Comparison of ENCODE assay signal across 26 cellular contexts in the genomic region with DNA sequence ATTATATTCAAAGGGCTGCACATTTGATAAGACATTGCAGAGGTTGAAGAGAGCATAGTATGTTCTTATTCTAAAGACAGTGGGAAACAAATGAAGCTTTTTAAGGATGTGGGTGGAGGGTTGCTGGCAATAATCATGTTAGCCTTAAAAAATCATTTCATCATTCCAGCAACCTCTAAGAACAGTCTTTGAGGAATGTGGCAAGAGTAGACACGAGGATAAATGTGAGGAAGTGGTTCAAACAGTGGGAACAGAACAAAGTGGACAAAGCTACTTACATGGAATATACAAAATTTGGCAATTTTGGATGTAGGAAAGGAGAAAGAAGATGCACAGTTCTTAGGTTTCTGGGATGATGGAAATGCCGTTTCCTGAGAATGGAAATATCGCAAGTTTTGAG.
"Had no signal": no experiment of that assay in that cellular context is flagged by ENCODE, and none has a peak within 500 bp of the region (broad histone marks: within the 10 kb centered on the region; RNA-seq: fewer than 3 reads in every experiment).

No MANE protein-coding gene starts in this region.

- H2AFZ ChIP-seq: hepatocyte had no signal

- H3K9me3 Mint-ChIP-seq: stimulated activated effector memory CD8-positive, alpha-beta T cell treated with anti-CD3 and anti-CD28 coated beads, Interleukin-12 subunit alpha, Interleukin-12 subunit beta, amount 100 ng/mL, for 72 hours had no signal

- H3K9me3 ChIP-seq: mucosa of descending colon, pancreas, prostate gland, suprapubic skin, thoracic aorta, tibial artery, uterus had no signal

- H3K36me3 ChIP-seq: left ventricle myocardium inferior, pancreas, prostate gland, spleen, suprapubic skin, thoracic aorta, tibial artery, uterus had no signal

- H3K79me2 ChIP-seq: hepatocyte had no signal

- H3K4me1 Mint-ChIP-seq: memory B cell had no signal

- DNase-seq: islet precursor cell; left ventricle myocardium inferior; midbrain; mucosa of descending colon; naive thymus-derived CD4-positive, alpha-beta T cell; nucleus accumbens; pancreas; posterior cingulate gyrus; retina; right cardiac atrium; spleen; stimulated activated CD4-positive, alpha-beta T cell treated with anti-CD3 and anti-CD28 coated beads, Interleukin-4, amount 100 ng/mL, for 24 hours; stimulated activated naive CD4-positive, alpha-beta T cell; tibial artery; trophoblast cell; uterus had no signal

- FAIRE-seq: pancreas had no signal

- H3K27ac ChIP-seq: hepatocyte, left ventricle myocardium inferior, pancreas, prostate gland, skin epidermis, spleen, suprapubic skin, thoracic aorta, tibial artery, uterus had no signal

- ATAC-seq: mucosa of descending colon; naive thymus-derived CD4-positive, alpha-beta T cell; natural killer cell treated with Interleukin-12 subunit alpha and Interleukin-12 subunit beta and Interleukin-15 and Interleukin-18, amount 100 ng/mL, for 72 hours; pancreas; right cardiac atrium; sciatic nerve; stimulated activated effector memory CD8-positive, alpha-beta T cell treated with anti-CD3 and anti-CD28 coated beads, Interleukin-12 subunit alpha, Interleukin-12 subunit beta, amount 100 ng/mL, for 72 hours had no signal

- H3K27ac Mint-ChIP-seq: memory B cell; naive thymus-derived CD4-positive, alpha-beta T cell; natural killer cell treated with Interleukin-12 subunit alpha and Interleukin-12 subunit beta and Interleukin-15 and Interleukin-18, amount 100 ng/mL, for 72 hours; stimulated activated effector memory CD8-positive, alpha-beta T cell treated with anti-CD3 and anti-CD28 coated beads, Interleukin-12 subunit alpha, Interleukin-12 subunit beta, amount 100 ng/mL, for 72 hours; stimulated activated naive CD8-positive, alpha-beta T cell treated with anti-CD3 and anti-CD28 coated beads, Interleukin-15, Interleukin-2, amounts not matched to agents 100 ng/mL and 50 ng/mL, for 24 hours had no signal

- H3K4me2 ChIP-seq: hepatocyte had no signal

- H3K4me3 Mint-ChIP-seq: memory B cell; naive thymus-derived CD4-positive, alpha-beta T cell; natural killer cell treated with Interleukin-12 subunit alpha and Interleukin-12 subunit beta and Interleukin-15 and Interleukin-18, amount 100 ng/mL, for 72 hours; stimulated activated effector memory CD8-positive, alpha-beta T cell treated with anti-CD3 and anti-CD28 coated beads, Interleukin-12 subunit alpha, Interleukin-12 subunit beta, amount 100 ng/mL, for 72 hours; stimulated activated naive CD8-positive, alpha-beta T cell treated with anti-CD3 and anti-CD28 coated beads, Interleukin-15, Interleukin-2, amounts not matched to agents 100 ng/mL and 50 ng/mL, for 24 hours had no signal

- H3K27me3 Mint-ChIP-seq: memory B cell; naive thymus-derived CD4-positive, alpha-beta T cell; natural killer cell treated with Interleukin-12 subunit alpha and Interleukin-12 subunit beta and Interleukin-15 and Interleukin-18, amount 100 ng/mL, for 72 hours; stimulated activated naive CD8-positive, alpha-beta T cell treated with anti-CD3 and anti-CD28 coated beads, Interleukin-15, Interleukin-2, amounts not matched to agents 100 ng/mL and 50 ng/mL, for 24 hours had no signal

- H3K27me3 ChIP-seq: hepatocyte, pancreas, spleen, suprapubic skin, tibial artery, uterus had no signal

- H3K4me3 ChIP-seq: hepatocyte, left ventricle myocardium inferior, mucosa of descending colon, pancreas, prostate gland, skin epidermis, spleen, suprapubic skin, thoracic aorta, tibial artery, uterus had no signal

- H3K36me3 Mint-ChIP-seq: stimulated activated effector memory CD8-positive, alpha-beta T cell treated with anti-CD3 and anti-CD28 coated beads, Interleukin-12 subunit alpha, Interleukin-12 subunit beta, amount 100 ng/mL, for 72 hours had no signal

- H3K4me1 ChIP-seq: left ventricle myocardium inferior, pancreas, prostate gland, suprapubic skin, uterus had no signal
